ENCODE assay signal across 11 cellular contexts in the genomic region with DNA sequence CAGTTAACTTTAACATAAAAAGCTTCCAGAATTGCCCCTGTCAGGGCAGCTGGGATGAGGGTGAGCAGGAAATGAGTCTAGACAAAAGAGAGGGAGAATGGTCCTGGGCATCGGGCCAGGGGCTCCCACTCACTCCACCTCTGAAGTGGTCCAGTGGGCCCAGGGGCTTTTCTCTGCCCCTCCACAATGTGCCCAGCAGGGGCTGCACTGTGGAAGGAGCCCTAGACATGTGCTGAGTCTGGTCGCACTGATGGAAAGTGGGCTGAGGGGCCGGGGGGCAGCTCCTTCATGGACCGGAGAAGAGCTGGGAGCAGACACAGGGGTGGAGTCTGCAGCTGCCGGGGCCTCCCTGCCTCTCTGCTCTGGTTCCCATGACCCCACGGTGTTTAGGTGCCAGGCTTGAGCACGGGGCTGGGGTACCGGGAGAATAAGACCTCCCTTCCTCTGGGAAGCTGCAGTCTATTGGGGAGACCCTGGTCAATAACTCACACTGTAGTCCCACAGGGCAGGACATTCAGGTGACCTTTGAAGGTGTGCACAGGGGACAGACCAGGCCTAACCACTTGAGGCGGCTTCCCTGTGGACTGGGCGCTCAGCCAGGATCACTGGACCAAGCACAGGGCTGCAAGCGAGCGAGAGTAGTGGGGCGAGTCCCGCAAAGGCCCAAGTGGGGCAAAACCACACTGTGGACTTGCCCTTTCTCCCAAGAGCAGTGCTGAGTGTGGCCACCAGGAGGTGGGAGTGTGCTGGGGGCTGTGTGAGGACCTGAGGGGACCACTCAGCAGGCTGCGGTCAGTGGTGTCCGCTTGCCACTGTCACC. TPM values are rescaled to one million over a fixed set of nuclear protein-coding genes. Genes with fewer than 3 reads are reported as not detected.
DNase-seq lines count a peak whose midpoint lies in the region; ATAC-seq and TF ChIP-seq lines count a peak whose summit lies in the region.
"Had no signal": no experiment of that assay in that cellular context is flagged by ENCODE, and none has a peak within 500 bp of the region (broad histone marks: within the 10 kb centered on the region; RNA-seq: fewer than 3 reads in every experiment).

No MANE protein-coding gene starts in this region.

- no peak overlapping the region for H3K4me3 Mint-ChIP-seq in endothelial cell (ENCODE audit: unreplicated experiment)

- peaks cover 7% of the 10 kb centered on the region for H3K27me3 Mint-ChIP-seq in endothelial cell (ENCODE audit: unreplicated experiment)

- no peaks in the 10 kb centered on the region for H3K9me3 Mint-ChIP-seq in endothelial cell (ENCODE audit: unreplicated experiment)

- H3K36me3 Mint-ChIP-seq in endothelial cell (ENCODE audit: low read depth, unreplicated experiment): no peaks in the 10 kb centered on the region

- no peak overlapping the region for H3K4me3 ChIP-seq in retinal pigment epithelial cell (ENCODE audit: low read length)
- H3K4me3 ChIP-seq: tibial artery had no signal

- DNase-seq in NCI-H345 (lab: John Stamatoyannopoulos, UW): peak; percentile 81
- DNase-seq in endothelial cell (ENCODE audit: low spot score): peak; percentile 64
- DNase-seq in retinal pigment epithelial cell (ENCODE audit: low read depth): no peak
- no peak for DNase-seq in amniotic stem cell (lab: John Stamatoyannopoulos, UW)
- no peak for DNase-seq in 8988T
- DNase-seq: caudate nucleus; stimulated activated CD4-positive, alpha-beta T cell treated with anti-CD3 and anti-CD28 coated beads, Interleukin-15, amount 100 ng/mL, for 24 hours had no signal

- no peak overlapping the region for H3K27ac Mint-ChIP-seq in endothelial cell (ENCODE audit: unreplicated experiment)

- TF ChIP-seq CTCF in GM12873 (IDR thresholded peaks at IDR 0.05; ENCODE audit: insufficient read depth, low read depth, low read length, missing control alignments): peak; percentile 62
- TF ChIP-seq CTCF in endothelial cell (IDR thresholded peaks at IDR 0.05; ENCODE audit: unreplicated experiment): peak; percentile 47
- peak; percentile 59 for TF ChIP-seq CTCF in retinal pigment epithelial cell (conservative IDR thresholded peaks at IDR 0.05; ENCODE audit: low read depth, low read length)

- ATAC-seq in HG03196 (IDR thresholded peaks at IDR 0.05; ENCODE audit: unreplicated experiment): no peak
- ATAC-seq: left lobe of liver had no signal

- peaks cover 51% of the 10 kb centered on the region for H3K4me1 Mint-ChIP-seq in endothelial cell (ENCODE audit: unreplicated experiment)

RNA-seq across cellular contexts. Expression of gene ADCY1, which starts 6.1 kb away (rescaled TPM):
- 50.7 TPM for total RNA-seq in endothelial cell (ENCODE audit: unreplicated experiment)

Comparison
In these comparisons a context has a peak if more than half of its experiments do, and no peak if none do; other contexts are left out.
1. DNase-seq: peak in NCI-H345 (single experiment) and endothelial cell (single experiment); none in retinal pigment epithelial cell (single experiment), amniotic stem cell (single experiment) and 8988T (single experiment).
2. Peak in every context shown above with its lines, with median percentiles within 50 percentile points of each other: CTCF ChIP-seq.